16 cellular contexts compared by ENCODE assay signal in genomic region chr1:109046671-109047070, GRCh38. TPM values are rescaled to one million over a fixed set of nuclear protein-coding genes. Genes with fewer than 3 reads are reported as not detected.
DNase-seq lines count a peak whose midpoint lies in the region; ATAC-seq and TF ChIP-seq lines count a peak whose summit lies in the region.
"Had no signal": no experiment of that assay in that cellular context is flagged by ENCODE, and none has a peak within 500 bp of the region (broad histone marks: within the 10 kb centered on the region; RNA-seq: fewer than 3 reads in every experiment).

No MANE protein-coding gene starts in this region.

- no peak overlapping the region for H3K4me2 ChIP-seq in mammary epithelial cell (ENCODE audit: insufficient read depth, low read depth, low read length)

- no peak overlapping the region for H3K27ac Mint-ChIP-seq in MCF 10A (ENCODE audit: low read depth, unreplicated experiment)
- H3K27ac Mint-ChIP-seq in neural crest cell (ENCODE audit: unreplicated experiment) = no peak overlapping the region
- H3K27ac Mint-ChIP-seq: B cell; CD4-positive, alpha-beta T cell; H9 had no signal

- H3K79me2 ChIP-seq in mammary epithelial cell (ENCODE audit: insufficient read depth, low read length) = no peaks in the 10 kb centered on the region

- H4K20me1 ChIP-seq in mammary epithelial cell (ENCODE audit: insufficient read depth, low read length) = no peaks in the 10 kb centered on the region

- H3K4me1 Mint-ChIP-seq in MCF 10A (ENCODE audit: insufficient read depth, unreplicated experiment) (peaks cover 15% of the 10 kb centered on the region), neural crest cell (peaks cover 4% of the 10 kb centered on the region)

- H3K36me3 ChIP-seq in mammary epithelial cell (ENCODE audit: insufficient read depth, low read length) = no peaks in the 10 kb centered on the region
- H3K36me3 ChIP-seq in esophagus (ENCODE audit: control insufficient read depth in 2 of 2, insufficient read depth in 2 of 2, low read length in 1 of 2) = no peaks in the 10 kb centered on the region

- no peak overlapping the region for H3K4me3 Mint-ChIP-seq in MCF 10A (ENCODE audit: unreplicated experiment)
- peak overlapping the region; percentile 3 for H3K4me3 Mint-ChIP-seq in neural crest cell
- H3K4me3 Mint-ChIP-seq: B cell; CD4-positive, alpha-beta T cell; H9 had no signal

- DNase-seq in mammary epithelial cell (peak; percentile 22), MCF 10A (ENCODE audit: unreplicated experiment) (no peak), neural crest cell (ENCODE audit: low read depth, low spot score) (no peak)
- no peak for DNase-seq in activated CD4-positive, alpha-beta T cell treated with anti-CD3 and anti-CD28 coated beads, Interleukin-2, amount 50 U/mL, for 4 hours
- no peak for DNase-seq in effector CD4-positive, alpha-beta T cell
- DNase-seq: C1 segment of cervical spinal cord; Calu3; CD4-positive, alpha-beta T cell; DMS 273 treated with DMSO at 0.1 percent for 48 hours; GM23248; H9 had no signal

- H3K9me3 ChIP-seq in mammary epithelial cell (replicated peaks; ENCODE audit: insufficient read depth, low read length) = no peaks in the 10 kb centered on the region
- H3K9me3 ChIP-seq in esophagus (ENCODE audit: control insufficient read depth in 2 of 2, insufficient read depth in 1 of 2, low read depth in 1 of 2, low read length in 1 of 2) = no peaks in the 10 kb centered on the region

- H3K27me3 Mint-ChIP-seq in MCF 10A (ENCODE audit: insufficient read depth, unreplicated experiment) (no peaks in the 10 kb centered on the region), neural crest cell (ENCODE audit: low read depth) (peaks cover 5% of the 10 kb centered on the region)

- CTCF ChIA-PET in mammary epithelial cell (lab: Charles Lee; ENCODE audit: low non-redundant PET) = interaction anchor here (0.6 kb wide), 1 partner anchor 218 kb away, joined by 3 read pairs; no protein-coding TSS in a partner anchor
- CTCF ChIA-PET in MCF 10A (lab: Yijun Ruan, JAX) = no interaction called here

- in situ Hi-C loops in mammary epithelial cell (cut with MboI; ENCODE audit: low sequenced_read_pairs in 2 of 2) = no loop called here

- dilution Hi-C loops in mammary epithelial cell (cut with HindIII; ENCODE audit: low sequenced_read_pairs) = no loop called here

- intact Hi-C loops in mammary epithelial cell (cut with micrococcal nuclease) = no loop called here
- intact Hi-C loops in MCF 10A (cut with micrococcal nuclease) = no loop called here

- H3K9me3 Mint-ChIP-seq in MCF 10A (ENCODE audit: unreplicated experiment) = no peaks in the 10 kb centered on the region
- no peaks in the 10 kb centered on the region for H3K9me3 Mint-ChIP-seq in neural crest cell
- H3K9me3 Mint-ChIP-seq: CD4-positive, alpha-beta T cell; H9 had no signal

- H3K27ac ChIP-seq in mammary epithelial cell (ENCODE audit: insufficient read depth, low read depth, low read length) (no peak overlapping the region), esophagus (ENCODE audit: low read depth in 2 of 2, low read length in 1 of 2) (peak overlapping the region; percentile 50 to 71)
- H3K27ac ChIP-seq: GM23248, HL-60 had no signal

- peaks cover 16% of the 10 kb centered on the region for H3K4me1 ChIP-seq in mammary epithelial cell (ENCODE audit: insufficient read depth, low read length)
- H3K4me1 ChIP-seq in esophagus (ENCODE audit: control insufficient read depth in 2 of 2, insufficient read depth in 2 of 2, low read length in 1 of 2) = peaks cover 0 to 2% of the 10 kb centered on the region in 2 donors

- H3K4me3 ChIP-seq in mammary epithelial cell (replicated peaks in 1 of 3; ENCODE audit: insufficient read depth in 1 of 3, low read depth in 2 of 3, low read length in 3 of 3) (no peak overlapping the region), esophagus (ENCODE audit: low read depth in 1 of 2, low read length in 2 of 2) (no peak overlapping the region)
- H3K4me3 ChIP-seq: GM12878, GM23248 had no signal

- ATAC-seq in HG02763 (IDR thresholded peaks at IDR 0.05; ENCODE audit: unreplicated experiment) = no peak
- ATAC-seq: GM12878 had no signal

- no peak overlapping the region for H3K9ac ChIP-seq in mammary epithelial cell (ENCODE audit: insufficient read depth, low read length)
- H3K9ac ChIP-seq: GM23248 had no signal

- POLR2A ChIA-PET in MCF 10A (lab: Yijun Ruan, JAX) = no interaction called here

- BruUV-seq in mammary epithelial cell (replicated peaks; lab: Mats Ljungman, UMichigan) (no TSS peak), MCF 10A (replicated peaks; lab: Mats Ljungman, UMichigan) (no TSS peak)

- no peaks in the 10 kb centered on the region for H3K27me3 ChIP-seq in mammary epithelial cell (ENCODE audit: insufficient read depth, low read length)
- H3K27me3 ChIP-seq in esophagus (ENCODE audit: control insufficient read depth in 1 of 2, insufficient read depth in 2 of 2, low read length in 2 of 2) = no peaks in the 10 kb centered on the region

- H3K36me3 Mint-ChIP-seq in MCF 10A (ENCODE audit: insufficient read depth, unreplicated experiment) (peaks cover 6% of the 10 kb centered on the region), neural crest cell (ENCODE audit: low read depth) (no peaks in the 10 kb centered on the region)

- peak overlapping the region; percentile 37 for H2AFZ ChIP-seq in mammary epithelial cell (ENCODE audit: low read depth, low read length)
- H2AFZ ChIP-seq: GM23248 had no signal

- TF ChIP-seq CTCF in mammary epithelial cell (conservative IDR thresholded peaks at IDR 0.05 in 1 of 2, IDR thresholded peaks at IDR 0.05 in 1 of 2; ENCODE audit: extremely low read depth in 1 of 2, insufficient read depth in 1 of 2, low read depth in 1 of 2, low read length in 2 of 2) (no peak), MCF 10A (IDR thresholded peaks at IDR 0.05; ENCODE audit: unreplicated experiment) (no peak), neural crest cell (conservative IDR thresholded peaks at IDR 0.05) (no peak)

- WGBS in mammary epithelial cell (ENCODE audit: low coverage, missing lambda C conversion rate) = 48% methylated on average over 4 of the region's 4 CpGs
- 51 to 61% methylated on average over 4 of the region's 4 CpGs for WGBS in esophagus, 2 donors

RNA-seq across cellular contexts. Expression of gene WDR47, which starts 4.8 kb away (rescaled TPM):
- 10 to 100 TPM; 24.3 to 45.5 TPM for total RNA-seq in mammary epithelial cell
- 13.9 TPM for polyA plus RNA-seq in mammary epithelial cell
- 10.2 TPM for polyA minus RNA-seq in mammary epithelial cell
- 16.1 and 17.8 TPM in 2 replicates for total RNA-seq in MCF 10A (2022)
- polyA plus RNA-seq in esophagus = 1 to 10 TPM; 6.4 to 8.4 TPM
- total RNA-seq in neural crest cell = 18.0 and 19.0 TPM in 2 replicates

RNA-seq across cellular contexts. Expression of gene TAF13, which starts 29.1 kb away (rescaled TPM):
- 10 to 100 TPM; 67.8 to 80.4 TPM for total RNA-seq in mammary epithelial cell
- 21.9 TPM for polyA plus RNA-seq in mammary epithelial cell
- 51.7 TPM for polyA minus RNA-seq in mammary epithelial cell
- 76.7 and 88.2 TPM in 2 replicates for total RNA-seq in MCF 10A (2022)
- 10 to 100 TPM; 20.2 to 33.9 TPM for polyA plus RNA-seq in esophagus
- total RNA-seq in neural crest cell = 22.4 and 24.9 TPM in 2 replicates

RNA-seq across cellular contexts. Expression of gene TMEM167B, which starts 43.9 kb away (rescaled TPM):
- total RNA-seq in mammary epithelial cell (10 to 100 TPM; 24.8 to 27.4 TPM), MCF 10A (2022) (30.2 and 34.3 TPM in 2 replicates), neural crest cell (26.1 and 28.4 TPM in 2 replicates)
- polyA plus RNA-seq in mammary epithelial cell (6.8 TPM), esophagus (10 to 100 TPM in 1 of 2 donors, 1 to 10 TPM in 1; 7.7 to 14.7 TPM)
- 12.4 TPM for polyA minus RNA-seq in mammary epithelial cell
